10 cellular contexts compared by ENCODE assay signal in the genomic region with DNA sequence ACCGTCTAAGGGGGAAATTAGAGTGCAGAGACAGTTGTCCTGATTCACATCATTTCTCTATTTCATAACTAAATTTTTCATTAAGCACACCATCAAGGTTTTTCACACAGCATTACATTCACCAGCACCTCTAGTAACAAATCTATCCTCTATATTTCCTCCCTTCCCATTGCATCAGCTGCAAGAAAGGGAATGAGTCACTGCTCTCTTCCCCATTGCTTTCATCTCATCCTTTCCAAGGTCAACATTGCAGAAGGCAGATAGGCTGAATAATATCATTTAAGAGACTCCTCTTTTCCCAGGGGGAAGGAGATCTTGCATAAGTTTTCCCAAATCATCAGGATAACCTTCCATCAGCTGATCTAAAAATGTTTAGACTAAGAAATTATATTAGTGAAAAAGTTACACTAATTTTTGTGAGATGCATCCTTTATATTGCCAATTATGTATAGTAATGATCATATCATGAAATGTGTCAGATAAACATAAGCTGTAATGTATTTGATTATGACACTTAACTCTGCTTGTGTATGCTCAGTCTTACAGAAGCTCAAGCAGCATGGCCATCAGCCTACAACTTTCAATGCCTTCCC. TPM values are rescaled to one million over a fixed set of nuclear protein-coding genes. Genes with fewer than 3 reads are reported as not detected.
DNase-seq lines count a peak whose midpoint lies in the region; ATAC-seq, FAIRE-seq and TF ChIP-seq lines count a peak whose summit lies in the region.
"Had no signal": no experiment of that assay in that cellular context is flagged by ENCODE, and none has a peak within 500 bp of the region (broad histone marks: within the 10 kb centered on the region; RNA-seq: fewer than 3 reads in every experiment).

No MANE protein-coding gene starts in this region.

- ATAC-seq in A549 (peak in 1 of 2 experiments; percentile 41; a peak in 2 of 6 replicates), GM18511 (IDR thresholded peaks at IDR 0.05; ENCODE audit: unreplicated experiment) (no peak), GM18520 (IDR thresholded peaks at IDR 0.05; ENCODE audit: unreplicated experiment) (no peak)

- no peak overlapping the region for H3K27ac Mint-ChIP-seq in mesothelial cell of epicardium
- H3K27ac Mint-ChIP-seq: dendritic cell treated with granulocyte-macrophage colony-stimulating factor and Interleukin-4, amounts not matched to agents 40 ng/mL and 50 ng/mL, for 4 days had no signal

- POLR2A ChIA-PET in A549 (lab: Yijun Ruan, JAX), result interaction anchor here (0.5 to 1.2 kb wide), 3 partner anchors 9 to 255 kb away, joined by 3 read pairs; no protein-coding TSS in a partner anchor

- peaks cover 76% of the 10 kb centered on the region for H3K4me1 ChIP-seq in A549
- H3K4me1 ChIP-seq in SJCRH30, result peaks cover 7% of the 10 kb centered on the region
- H3K4me1 ChIP-seq in tibial artery, result peaks cover 0 to 26% (median 11%) of the 10 kb centered on the region in 4 donors

- no peaks in the 10 kb centered on the region for H3K9me3 Mint-ChIP-seq in mesothelial cell of epicardium
- H3K9me3 Mint-ChIP-seq: dendritic cell treated with granulocyte-macrophage colony-stimulating factor and Interleukin-4, amounts not matched to agents 40 ng/mL and 50 ng/mL, for 4 days had no signal

- peak overlapping the region; percentile 90 to 92 for H3K27ac ChIP-seq in A549
- peak overlapping the region; percentile 66 for H3K27ac ChIP-seq in SJCRH30
- no peak overlapping the region for H3K27ac ChIP-seq in tibial artery
- H3K27ac ChIP-seq: neutrophil had no signal

- H3K4me1 Mint-ChIP-seq in mesothelial cell of epicardium, result peaks cover 25% of the 10 kb centered on the region

- H3K4me3 ChIP-seq in A549, result 0 out of 3 replicates have a peak overlapping the region, but pooled peaks have one; percentile 3
- no peak overlapping the region for H3K4me3 ChIP-seq in SJCRH30
- no peak overlapping the region for H3K4me3 ChIP-seq in tibial artery

- 33% methylated on average over 1 of the region's 1 CpG for WGBS in A549 (ENCODE audit: missing lambda C conversion rate)

- H3K9me3 ChIP-seq in A549, result no peaks in the 10 kb centered on the region
- H3K9me3 ChIP-seq in SJCRH30 (replicated peaks), result no peaks in the 10 kb centered on the region
- H3K9me3 ChIP-seq in tibial artery, result no peaks in the 10 kb centered on the region
- H3K9me3 ChIP-seq: neutrophil had no signal

- TF ChIP-seq POLR2A in A549 (IDR thresholded peaks at IDR 0.05; ENCODE audit: low read length), result no peak
- no peak for TF ChIP-seq POLR2A in GM12891 (IDR thresholded peaks at IDR 0.05; ENCODE audit: low read depth, low read length)

- peak; percentile 62 to 70; a peak in 2 of 5 replicates for TF ChIP-seq EP300 in A549 (IDR thresholded peaks at IDR 0.05)

- DNase-seq in A549 (ENCODE audit: low read depth in 1 of 2, low spot score in 1 of 2) (peak; percentile 54 to 67), GM12891 (ENCODE audit: insufficient read length, low spot score) (no peak), SJCRH30 (peak in 1 of 2 experiments; percentile 38), fibroblast of peridontal ligament (ENCODE audit: extremely low read depth) (peak; percentile 92), tibial artery (no peak), mesothelial cell of epicardium (ENCODE audit: low spot score in 2 of 2, unreplicated experiment in 2 of 2) (no peak)

- H3K36me3 ChIP-seq in SJCRH30, result no peaks in the 10 kb centered on the region
- H3K36me3 ChIP-seq in tibial artery, result no peaks in the 10 kb centered on the region
- H3K36me3 ChIP-seq: neutrophil had no signal

- intact Hi-C loops in tibial artery (cut with DNase I; ENCODE audit: low total_unique reads), result loop anchor here (10.0 kb wide), 1 partner anchor 424 kb away; no protein-coding TSS in a partner anchor

- FAIRE-seq in A549 (lab: Jason Lieb, UNC) (no peak), GM12891 (lab: Jason Lieb, UNC) (peak; percentile 23)

- H3K27me3 Mint-ChIP-seq in mesothelial cell of epicardium (ENCODE audit: low read depth), result no peaks in the 10 kb centered on the region
- H3K27me3 Mint-ChIP-seq: dendritic cell treated with granulocyte-macrophage colony-stimulating factor and Interleukin-4, amounts not matched to agents 40 ng/mL and 50 ng/mL, for 4 days had no signal

- no peak for TF ChIP-seq RAD21 in A549 (conservative IDR thresholded peaks at IDR 0.05 in 1 of 2, IDR thresholded peaks at IDR 0.05 in 1 of 2)

- TF ChIP-seq CTCF in A549 (IDR thresholded peaks at IDR 0.05), result no peak
- TF ChIP-seq CTCF in tibial artery (IDR thresholded peaks at IDR 0.05), result no peak
- no peak for TF ChIP-seq CTCF in mesothelial cell of epicardium (IDR thresholded peaks at IDR 0.05; ENCODE audit: unreplicated experiment)

- H3K36me3 Mint-ChIP-seq in mesothelial cell of epicardium, result peaks cover 5% of the 10 kb centered on the region

- H3K4me3 Mint-ChIP-seq in mesothelial cell of epicardium, result no peak overlapping the region
- H3K4me3 Mint-ChIP-seq: dendritic cell treated with granulocyte-macrophage colony-stimulating factor and Interleukin-4, amounts not matched to agents 40 ng/mL and 50 ng/mL, for 4 days had no signal

- no peaks in the 10 kb centered on the region for H3K27me3 ChIP-seq in SJCRH30
- no peaks in the 10 kb centered on the region for H3K27me3 ChIP-seq in tibial artery
- H3K27me3 ChIP-seq: neutrophil had no signal

- CTCF ChIA-PET in A549 (lab: Yijun Ruan, JAX), result interaction anchor here (1.2 to 6.2 kb wide), 6 partner anchors 8 to 424 kb away, joined by 3 to 122 read pairs (median 42); partner anchors contain the start of gene NEK2

- H3K4me2 ChIP-seq in A549, result peak overlapping the region; percentile 86

TF ChIP-seq in A549, 52 proteins besides CTCF, POLR2A, EP300 and RAD21 (continues in another document):
- peak; percentile 94 for TF ChIP-seq FOSL2 (IDR thresholded peaks at IDR 0.05)
- peak; percentile 89 for TF ChIP-seq FOSL2 (CRISPR knock-in tag; IDR thresholded peaks at IDR 0.05)
- no peak for TF ChIP-seq ZNF302 (CRISPR knock-in tag; IDR thresholded peaks at IDR 0.05)
- TF ChIP-seq CEBPB (IDR thresholded peaks at IDR 0.05), result peak; percentile 85 to 94
- TF ChIP-seq POLR2AphosphoS2 (conservative IDR thresholded peaks at IDR 0.05; ENCODE audit: low read length), result no peak
- no peak for TF ChIP-seq RARB (CRISPR knock-in tag; IDR thresholded peaks at IDR 0.05)
- TF ChIP-seq SMC3 (IDR thresholded peaks at IDR 0.05), result 0 out of 3 replicates have a peak, but pooled peaks have one; percentile 11
- peak; percentile 70 to 90; a peak in 4 of 5 replicates for TF ChIP-seq JUN (IDR thresholded peaks at IDR 0.05)
- TF ChIP-seq, protein P1, sequence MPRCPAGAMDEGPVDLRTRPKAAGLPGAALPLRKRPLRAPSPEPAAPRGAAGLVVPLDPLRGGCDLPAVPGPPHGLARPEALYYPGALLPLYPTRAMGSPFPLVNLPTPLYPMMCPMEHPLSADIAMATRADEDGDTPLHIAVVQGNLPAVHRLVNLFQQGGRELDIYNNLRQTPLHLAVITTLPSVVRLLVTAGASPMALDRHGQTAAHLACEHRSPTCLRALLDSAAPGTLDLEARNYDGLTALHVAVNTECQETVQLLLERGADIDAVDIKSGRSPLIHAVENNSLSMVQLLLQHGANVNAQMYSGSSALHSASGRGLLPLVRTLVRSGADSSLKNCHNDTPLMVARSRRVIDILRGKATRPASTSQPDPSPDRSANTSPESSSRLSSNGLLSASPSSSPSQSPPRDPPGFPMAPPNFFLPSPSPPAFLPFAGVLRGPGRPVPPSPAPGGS (IDR thresholded peaks at IDR 0.05), result 0 out of 3 replicates have a peak, but pooled peaks have one; percentile 36

TF ChIP-seq in GM12891, 5 proteins besides CTCF, POLR2A, EP300 and RAD21:
- no peak for TF ChIP-seq POU2F2 (IDR thresholded peaks at IDR 0.05; ENCODE audit: low read depth, low read length)
- TF ChIP-seq POLR2AphosphoS5 (IDR thresholded peaks at IDR 0.05; ENCODE audit: low read depth, low read length), result no peak
- no peak for TF ChIP-seq PAX5 (IDR thresholded peaks at IDR 0.05; ENCODE audit: insufficient read depth, low read length, severe bottlenecking)
- no peak for TF ChIP-seq SPI1 (IDR thresholded peaks at IDR 0.05; ENCODE audit: low read depth, low read length)
- TF ChIP-seq TAF1 (IDR thresholded peaks at IDR 0.05; ENCODE audit: low read depth, low read length), result no peak

RNA-seq across cellular contexts. Expression of gene INTS7, which starts 4.3 kb away (rescaled TPM):
- polyA plus RNA-seq in A549 (2011; rRNA removed), result 47.2 and 61.8 TPM in 2 replicates
- 13.3 and 17.1 TPM in 2 replicates for polyA plus RNA-seq in A549 (2012; cell fraction: cytosol; rRNA removed)
- 9.0 and 9.9 TPM in 2 replicates for polyA plus RNA-seq in A549 (2012; cell fraction: nucleus; rRNA removed)
- 21.5 to 23.3 TPM (median 22.0 TPM) in 3 replicates for polyA plus RNA-seq in A549 (2017; fragmentation: RNase III; extraction: RNeasy Plus Mini Kit Qiagen cat#74134 plus additional on column Dnase treatment)
- 104 and 105 TPM in 2 replicates for polyA minus RNA-seq in A549 (2011; rRNA and poly(A)+ RNA removed)
- polyA plus RNA-seq in GM12891 (2012; ENCODE audit: low read depth, missing spikeins), result 10.7 TPM
- total RNA-seq in SJCRH30 (2014; rRNA removed; shearing (Covaris generic)), result 41.2 and 43.1 TPM in 2 replicates
- 16.5 to 19.9 TPM (median 17.1 TPM) in 3 replicates for total RNA-seq in mesothelial cell of epicardium

RNA-seq across cellular contexts. Expression of gene DTL, which starts 4.5 kb away (rescaled TPM):
- polyA plus RNA-seq in A549 (2011; rRNA removed), result 28.5 and 30.2 TPM in 2 replicates
- polyA plus RNA-seq in A549 (2012; cell fraction: cytosol; rRNA removed), result 17.7 and 27.4 TPM in 2 replicates
- 20.6 and 27.2 TPM in 2 replicates for polyA plus RNA-seq in A549 (2012; cell fraction: nucleus; rRNA removed)
- 22.0 to 25.1 TPM (median 22.3 TPM) in 3 replicates for polyA plus RNA-seq in A549 (2017; fragmentation: RNase III; extraction: RNeasy Plus Mini Kit Qiagen cat#74134 plus additional on column Dnase treatment)
- 21.5 and 31.1 TPM in 2 replicates for polyA minus RNA-seq in A549 (2011; rRNA and poly(A)+ RNA removed)
- polyA plus RNA-seq in GM12891 (2012; ENCODE audit: low read depth, missing spikeins), result 20.7 TPM
- 81.8 and 82.1 TPM in 2 replicates for total RNA-seq in SJCRH30 (2014; rRNA removed; shearing (Covaris generic))
- total RNA-seq in mesothelial cell of epicardium, result 12.7 to 14.9 TPM (median 14.1 TPM) in 3 replicates

Comparison
In these comparisons a context has a peak if more than half of its experiments do, and no peak if none do; other contexts are left out.
1. DNase-seq: peak in A549 (2 of 2) and fibroblast of peridontal ligament (single experiment); none in GM12891 (single experiment), tibial artery (0 of 2) and mesothelial cell of epicardium (0 of 2).
2. H3K27ac ChIP-seq: peak in A549 (2 of 2) and SJCRH30 (single experiment); none in tibial artery (0 of 2).